ENCODE assay signal across 9 cellular contexts in the genomic region with DNA sequence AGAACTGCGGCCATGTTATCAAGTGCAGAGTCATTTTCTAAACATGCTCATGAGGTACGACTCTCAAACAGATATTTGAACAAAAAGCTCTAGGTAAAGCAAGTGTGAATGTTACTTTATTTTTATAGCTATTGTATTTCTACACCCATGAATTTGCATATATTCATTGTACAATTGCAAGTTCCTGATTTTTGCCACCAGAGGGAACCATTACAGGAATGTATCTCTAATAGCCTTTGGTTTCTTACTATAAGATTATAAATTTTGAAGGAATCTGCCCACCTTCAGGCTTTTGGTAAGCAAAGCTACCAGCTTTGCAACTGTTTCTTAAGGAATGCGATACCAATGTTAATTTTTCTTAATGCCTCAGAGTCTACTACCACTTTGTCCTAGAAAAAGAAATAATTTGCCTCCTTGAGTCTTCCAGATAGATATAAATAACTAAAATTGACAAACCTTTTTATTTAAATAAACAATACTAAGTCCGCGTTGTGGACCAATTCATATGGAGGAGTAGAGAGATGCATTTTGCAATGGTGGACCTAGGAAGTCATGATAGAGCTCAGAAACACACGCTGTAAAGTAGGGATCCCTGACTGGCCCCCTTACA.
DNase-seq lines count a peak whose midpoint lies in the region; ATAC-seq and TF ChIP-seq lines count a peak whose summit lies in the region.
"Had no signal": no experiment of that assay in that cellular context is flagged by ENCODE, and none has a peak within 500 bp of the region (broad histone marks: within the 10 kb centered on the region; RNA-seq: fewer than 3 reads in every experiment).

No MANE protein-coding gene starts in this region.

- H3K27me3 ChIP-seq in AG04450 (ENCODE audit: control insufficient read depth, insufficient read depth, low read length) (no peaks in the 10 kb centered on the region), WERI-Rb-1 (ENCODE audit: insufficient read depth, low read depth, severe bottlenecking) (no peaks in the 10 kb centered on the region)
- H3K27me3 ChIP-seq: upper lobe of left lung had no signal

- no peak for DNase-seq in AG04450 (ENCODE audit: low read depth, low spot score)
- DNase-seq in HCEC 1CT = peak; percentile 53
- no peak for DNase-seq in WERI-Rb-1
- peak; percentile 39 for DNase-seq in kidney glomerular epithelial cell (lab: John Stamatoyannopoulos, UW)
- no peak for DNase-seq in activated T-cell treated with anti-CD3 and anti-CD28 coated beads, Interleukin-2, amount 50 U/mL, for 48 hours
- no peak for DNase-seq in SK-N-DZ (ENCODE audit: low spot score)
- DNase-seq: upper lobe of left lung had no signal

- TF ChIP-seq CTCF in AG04450 (IDR thresholded peaks at IDR 0.05; ENCODE audit: low read depth, low read length) (peak; percentile 56), WERI-Rb-1 (IDR thresholded peaks at IDR 0.05; ENCODE audit: low read depth, low read length) (0 out of 2 replicates have a peak, but pooled peaks have one; percentile 11)

- no peak for ATAC-seq in HG02938 (IDR thresholded peaks at IDR 0.05; ENCODE audit: unreplicated experiment)
- no peak for ATAC-seq in HG03457 (IDR thresholded peaks at IDR 0.05; ENCODE audit: unreplicated experiment)

- H3K27ac ChIP-seq in AG04450 (ENCODE audit: low read depth, low read length) (no peak overlapping the region), WERI-Rb-1 (no peak overlapping the region)
- H3K27ac ChIP-seq: upper lobe of left lung had no signal

- no peaks in the 10 kb centered on the region for H3K9me3 ChIP-seq in AG04450 (ENCODE audit: control insufficient read depth, insufficient read depth, low read length)
- H3K9me3 ChIP-seq in WERI-Rb-1 (ENCODE audit: severe bottlenecking) = no peaks in the 10 kb centered on the region
- H3K9me3 ChIP-seq: upper lobe of left lung had no signal

- POLR2A ChIA-PET in AG04450 (lab: Yijun Ruan, JAX) = no interaction called here

- H3K4me3 ChIP-seq in AG04450 (ENCODE audit: low read depth, low read length) = no peak overlapping the region
- H3K4me3 ChIP-seq in WERI-Rb-1 (ENCODE audit: low read depth, low read length) = no peak overlapping the region
- H3K4me3 ChIP-seq: upper lobe of left lung had no signal

- H3K36me3 ChIP-seq in WERI-Rb-1 = no peaks in the 10 kb centered on the region; the same call in 1 of the 2 replicates

- CTCF ChIA-PET in AG04450 (lab: Charles Lee) = interaction anchor here (0.6 to 3.1 kb wide), 29 partner anchors 8 to 1090 kb away, joined by 3 to 45 read pairs (median 4); no protein-coding TSS in a partner anchor

Comparison
In these comparisons a context has a peak if more than half of its experiments do, and no peak if none do; other contexts are left out.
1. DNase-seq: peak in HCEC 1CT (single experiment) and kidney glomerular epithelial cell (single experiment); none in AG04450 (single experiment), WERI-Rb-1 (single experiment), activated T-cell treated with anti-CD3 and anti-CD28 coated beads, Interleukin-2, amount 50 U/mL, for 48 hours (0 of 2) and SK-N-DZ (single experiment).